7 cellular contexts compared by ENCODE assay signal in the genomic region with DNA sequence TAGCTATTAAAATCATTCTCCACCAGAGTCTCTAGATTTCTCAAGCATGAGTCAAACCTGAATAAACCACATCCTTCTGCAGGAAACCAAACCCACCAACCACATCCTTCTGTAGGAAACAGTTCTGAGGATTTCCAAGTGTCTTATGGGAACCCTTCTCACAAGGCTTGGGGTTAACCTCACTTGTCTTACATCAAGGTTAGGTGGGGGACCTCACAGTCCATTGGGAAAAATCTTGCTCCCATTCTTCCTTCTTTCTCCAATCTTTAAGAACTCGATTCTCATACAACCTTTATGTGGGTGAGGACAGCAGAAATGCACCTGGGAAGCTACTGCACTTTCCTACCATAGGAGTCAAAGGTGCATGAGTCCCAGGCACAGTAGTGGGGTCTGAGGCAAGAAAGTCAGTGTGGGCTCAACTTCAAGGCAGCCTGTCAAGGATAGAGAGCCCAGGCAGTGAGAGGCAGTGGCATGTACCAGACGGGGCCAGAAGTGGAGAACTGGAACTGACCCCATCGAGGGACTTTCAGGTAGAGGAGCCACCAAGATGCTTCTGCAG.
A peak's percentile ranks its signal among the peaks of the same experiment; 100 is the strongest.
DNase-seq lines count a peak whose midpoint lies in the region; ATAC-seq lines count a peak whose summit lies in the region.

No MANE protein-coding gene starts in this region.

- H3K4me3 ChIP-seq in adipocyte (ENCODE audit: low read length) (peak overlapping the region; percentile 37), skeletal muscle cell (ENCODE audit: low read depth, low read length) (no peak overlapping the region)

- ATAC-seq in GM18861 (IDR thresholded peaks at IDR 0.05; ENCODE audit: unreplicated experiment) (peak; percentile 99), HG02870 (IDR thresholded peaks at IDR 0.05; ENCODE audit: unreplicated experiment) (peak; percentile 93), left colon (no peak), left ventricle myocardium superior (no peak)

- no peaks in the 10 kb centered on the region for H3K27me3 ChIP-seq in adipocyte (replicated peaks; ENCODE audit: control insufficient read depth, insufficient read depth, low read length)

- intact Hi-C loops in left colon (cut with DNase I, micrococcal nuclease): no loop called here
- intact Hi-C loops in left ventricle myocardium superior (cut with micrococcal nuclease): no loop called here

- no peaks in the 10 kb centered on the region for H3K9me3 ChIP-seq in adipocyte (ENCODE audit: control insufficient read depth, low read length)

- no peak overlapping the region for H3K9ac ChIP-seq in adipocyte (ENCODE audit: low read length)

- H3K4me1 ChIP-seq in adipocyte (ENCODE audit: control insufficient read depth, insufficient read depth, low read length): peaks cover 9% of the 10 kb centered on the region

- peak; percentile 96 for DNase-seq in RPMI7951 (ENCODE audit: low read depth)
- DNase-seq in adipocyte (ENCODE audit: low read depth): peak; percentile 53
- DNase-seq in skeletal muscle cell (ENCODE audit: low read depth): peak; percentile 83
- DNase-seq in left colon: no peak
- no peak for DNase-seq in left ventricle myocardium superior

- no peaks in the 10 kb centered on the region for H3K36me3 ChIP-seq in adipocyte (ENCODE audit: control insufficient read depth, insufficient read depth, low read length, severe bottlenecking)

Comparison
In these comparisons a context has a peak if more than half of its experiments do, and no peak if none do; other contexts are left out.
1. ATAC-seq: peak in GM18861 (single experiment) and HG02870 (single experiment); none in left colon (single experiment) and left ventricle myocardium superior (single experiment).
2. DNase-seq: peak in RPMI7951 (single experiment), adipocyte (single experiment) and skeletal muscle cell (single experiment); none in left colon (0 of 2) and left ventricle myocardium superior (single experiment).